ENCODE assay signal across 9 cellular contexts in genomic region chr6:127343753-127344659, GRCh38. TPM values are rescaled to one million over a fixed set of nuclear protein-coding genes. Genes with fewer than 3 reads are reported as not detected.
DNase-seq lines count a peak whose midpoint lies in the region; ATAC-seq, FAIRE-seq and TF ChIP-seq lines count a peak whose summit lies in the region.
"Had no signal": no experiment of that assay in that cellular context is flagged by ENCODE, and none has a peak within 500 bp of the region (broad histone marks: within the 10 kb centered on the region; RNA-seq: fewer than 3 reads in every experiment).

No MANE protein-coding gene starts in this region.

- H3K9ac ChIP-seq in K562 (ENCODE audit: insufficient read depth in 1 of 2, low read depth in 2 of 2, low read length in 2 of 2) (peak overlapping the region; percentile 98), keratinocyte (ENCODE audit: control insufficient read depth, extremely low read depth, insufficient read depth, low read length) (peak overlapping the region; percentile 97)

- dilution Hi-C loops in keratinocyte (cut with MboI; ENCODE audit: extremely low pct_ligation_motif_present, low sequenced_read_pairs): no loop called here

- TSS peak; percentile 89 for BruUV-seq in K562 (replicated peaks; lab: Mats Ljungman, UMichigan)

- H3K4me2 ChIP-seq in K562 (ENCODE audit: insufficient read depth, low read length) (peak overlapping the region; percentile 97), keratinocyte (ENCODE audit: control insufficient read depth, extremely low read depth, insufficient read depth, low read depth, low read length) (peak overlapping the region; percentile 92)

- WGBS in K562 (ENCODE audit: insufficient coverage, low coverage, missing lambda C conversion rate): under 1% methylated on average over 27 of the region's 27 CpGs

- H3K9me1 ChIP-seq in K562 (ENCODE audit: control insufficient read depth, insufficient read depth, low read length) (no peaks in the 10 kb centered on the region), keratinocyte (ENCODE audit: control insufficient read depth, extremely low read depth, insufficient read depth, low read length) (no peaks in the 10 kb centered on the region)

- H3K36me3 ChIP-seq in K562 (ENCODE audit: control insufficient read depth, insufficient read depth, low read length): peaks cover 19% of the 10 kb centered on the region; the same call in 2 of the 3 replicates
- H3K36me3 ChIP-seq in keratinocyte (ENCODE audit: control insufficient read depth in 2 of 2, extremely low read depth in 1 of 2, insufficient read depth in 2 of 2, low read length in 2 of 2): no peaks in the 10 kb centered on the region
- H3K36me3 ChIP-seq in tibial artery: no peaks in the 10 kb centered on the region

- TF ChIP-seq POLR2A in K562 (conservative IDR thresholded peaks at IDR 0.05): no peak

- H4K20me1 ChIP-seq in K562 (replicated peaks; ENCODE audit: control insufficient read depth, insufficient read depth, low read length) (no peaks in the 10 kb centered on the region), keratinocyte (ENCODE audit: control insufficient read depth, extremely low read depth, insufficient read depth, low read length) (no peaks in the 10 kb centered on the region)

- H3K79me2 ChIP-seq in K562 (ENCODE audit: control insufficient read depth, insufficient read depth, low read length) (peaks cover 82% of the 10 kb centered on the region), keratinocyte (ENCODE audit: control insufficient read depth, insufficient read depth, low read length) (peaks cover 62% of the 10 kb centered on the region)

- POLR2A ChIA-PET in K562 (lab: Yijun Ruan, JAX): interaction anchor here (0.5 to 1.4 kb wide), 7 partner anchors 10 to 1176 kb away, joined by 3 to 11 read pairs (median 4); partner anchors contain the start of gene RNF146

- no peak for TF ChIP-seq CTCF in K562 (IDR thresholded peaks at IDR 0.05 in 2 of 3, conservative IDR thresholded peaks at IDR 0.05 in 1 of 3; ENCODE audit: insufficient read depth in 2 of 3, low read depth in 1 of 3, low read length in 3 of 3)
- TF ChIP-seq CTCF in keratinocyte (optimal IDR thresholded peaks at IDR 0.05 in 1 of 3, IDR thresholded peaks at IDR 0.05 in 1 of 3, conservative IDR thresholded peaks at IDR 0.05 in 1 of 3; ENCODE audit: extremely low read depth in 1 of 3, insufficient read depth in 2 of 3, low read length in 3 of 3): no peak
- TF ChIP-seq CTCF in tibial artery (IDR thresholded peaks at IDR 0.05): no peak

- H3K27ac ChIP-seq in K562 (ENCODE audit: extremely low read depth, low read depth, low read length) (peak overlapping the region; percentile 91), keratinocyte (ENCODE audit: control insufficient read depth, insufficient read depth, low read length) (peak overlapping the region; percentile 98), tibial artery (peak overlapping the region; percentile 69 to 77)

- no peak for TF ChIP-seq EP300 in K562 (IDR thresholded peaks at IDR 0.05; ENCODE audit: low read length)

- DNase-seq in stimulated activated CD4-positive, alpha-beta T cell treated with anti-CD3 and anti-CD28 coated beads, Interleukin-15, amount 100 ng/mL, for 24 hours: peak; percentile 5
- DNase-seq in stimulated activated CD4-positive, alpha-beta T cell treated with anti-CD3 and anti-CD28 coated beads, Interleukin-4, amount 100 ng/mL, for 1 hour: no peak
- DNase-seq in NCI-H146 treated with DMSO at 0.1 percent for 48 hours (lab: John Stamatoyannopoulos, UW; ENCODE audit: unreplicated experiment) (peak; percentile 74), K562 (ENCODE audit: extremely low read depth in 1 of 4, low spot score in 3 of 4) (peak in 2 of 4 experiments; percentile 15 to 49), keratinocyte (ENCODE audit: low read depth, low spot score) (no peak), tibial artery (no peak), NCI-H446 treated with DMSO at 0.1 percent for 48 hours (lab: John Stamatoyannopoulos, UW) (no peak)

- ATAC-seq in K562: peak; percentile 60
- ATAC-seq in GM21786 (IDR thresholded peaks at IDR 0.05; ENCODE audit: unreplicated experiment): no peak

- H3K4me1 ChIP-seq in K562 (replicated peaks in 1 of 2; ENCODE audit: control insufficient read depth in 2 of 2, insufficient read depth in 2 of 2, low read length in 2 of 2) (peaks cover 3 to 14% of the 10 kb centered on the region in 2 experiments; a peak in 3 of 5 replicates), keratinocyte (ENCODE audit: control insufficient read depth, extremely low read depth, insufficient read depth, low read length) (peaks cover 31% of the 10 kb centered on the region), tibial artery (peaks cover 0 to 34% (median 14%) of the 10 kb centered on the region in 4 donors)

- H3K9me3 ChIP-seq in K562 (replicated peaks; ENCODE audit: control insufficient read depth, insufficient read depth, low read depth, low read length) (no peaks in the 10 kb centered on the region; the same call in 1 of the 2 replicates), keratinocyte (ENCODE audit: control insufficient read depth, low read depth, low read length) (no peaks in the 10 kb centered on the region), tibial artery (no peaks in the 10 kb centered on the region)

- H3K27me3 ChIP-seq in K562 (ENCODE audit: control insufficient read depth in 2 of 2, insufficient read depth in 2 of 2, low read length in 2 of 2) (no peaks in the 10 kb centered on the region), keratinocyte (ENCODE audit: control insufficient read depth, extremely low read depth, insufficient read depth, low read length) (no peaks in the 10 kb centered on the region), tibial artery (no peaks in the 10 kb centered on the region)

- H3K4me3 ChIP-seq in K562 (peak overlapping the region; percentile 77), keratinocyte (ENCODE audit: control insufficient read depth in 2 of 3, extremely low read depth in 1 of 3, insufficient read depth in 2 of 3, low read depth in 1 of 3, low read length in 3 of 3) (peak overlapping the region; percentile 54 to 99 (median 91)), tibial artery (peak overlapping the region; percentile 60 to 72)

- H2AFZ ChIP-seq in K562 (ENCODE audit: low read depth, low read length) (peak overlapping the region; percentile 96), keratinocyte (ENCODE audit: control insufficient read depth, low read length) (peak overlapping the region; percentile 100)

- no peak for TF ChIP-seq RAD21 in K562 (CRISPR knock-in tag; conservative IDR thresholded peaks at IDR 0.05 in 1 of 2, IDR thresholded peaks at IDR 0.05 in 1 of 2)

- CTCF ChIA-PET in K562 (lab: Yijun Ruan, JAX; ENCODE audit: low intra/inter-chr PET ratio): no interaction called here

- in situ Hi-C loops in K562 (cut with MboI): no loop called here

- FAIRE-seq in K562 (lab: Jason Lieb, UNC) (peak; percentile 59), keratinocyte (lab: Jason Lieb, UNC) (no peak)
- FAIRE-seq: colon had no signal

- intact Hi-C loops in K562 (cut with micrococcal nuclease) (loop anchor here (2.0 to 10.0 kb wide), 4 partner anchors 41 to 1359 kb away; partner anchors contain the start of gene TRMT11), tibial artery (cut with DNase I; ENCODE audit: low total_unique reads) (no loop called here)

TF ChIP-seq in K562, 482 proteins besides CTCF, POLR2A, EP300 and RAD21 (continues in another document):
- TF ChIP-seq ZFP36 (IDR thresholded peaks at IDR 0.05; ENCODE audit: low read depth, low read length, partially characterized antibody) (no peak), E2F3 (CRISPR knock-in tag; IDR thresholded peaks at IDR 0.05) (no peak), ZBTB33 (CRISPR knock-in tag; IDR thresholded peaks at IDR 0.05) (0 out of 2 replicates have a peak, but pooled peaks have one; percentile 12)

RNA-seq across cellular contexts. Expression of gene ECHDC1, which starts 0.6 kb away (rescaled TPM):
- total RNA-seq in K562 (2011; cell fraction: chromatin; rRNA removed; ENCODE audit: low replicate concordance): 34.7 and 94.5 TPM in 2 replicates
- total RNA-seq in K562 (2011; cell fraction: nucleolus; rRNA removed): 17.8 and 23.6 TPM in 2 replicates
- 38.3 and 94.7 TPM in 2 replicates for total RNA-seq in K562 (2011; cell fraction: nucleoplasm; rRNA removed)
- total RNA-seq in K562 (2014; rRNA removed): 45.9 and 58.0 TPM in 2 replicates
- 99.3 and 119 TPM in 2 replicates for total RNA-seq in K562 (2014; rRNA removed; fragmentation: Illumina TruSeq; extraction: Trizol)
- 70.4 and 78.6 TPM in 2 replicates for total RNA-seq in K562 (2015; rRNA removed; fragmentation: Illumina TruSeq; extraction: Trizol)
- 57.5 and 58.4 TPM in 2 replicates for total RNA-seq in K562 (2021)
- polyA plus RNA-seq in K562 (2011; rRNA removed): 48.7 and 73.1 TPM in 2 replicates
- 7.9 and 20.1 TPM in 2 replicates for polyA plus RNA-seq in K562 (2011; cell fraction: cytosol; rRNA removed)
- polyA plus RNA-seq in K562 (2011; cell fraction: nucleus; rRNA removed): 13.2 and 20.4 TPM in 2 replicates
- 46.1 and 76.1 TPM in 2 replicates for polyA plus RNA-seq in K562 (2012)
- 88.4 and 105 TPM in 2 replicates for polyA plus RNA-seq in K562 (2014; fragmentation: Illumina TruSeq; extraction: Trizol)
- polyA plus RNA-seq in K562 (2014; fragmentation: Nextera tagmentation; extraction: Ambion mirVana): 100 to 1,000 TPM in 1 of 2 experiments, 10 to 100 TPM in 1; 96.5 to 103 TPM
- 64.6 and 75.5 TPM in 2 replicates for polyA plus RNA-seq in K562 (2014; rRNA removed)
- 67.4 and 81.7 TPM in 2 replicates for polyA minus RNA-seq in K562 (2011; rRNA and poly(A)+ RNA removed)
- polyA minus RNA-seq in K562 (2011; cell fraction: cytosol; rRNA and poly(A)+ RNA removed): 17.4 and 23.8 TPM in 2 replicates
- 28.5 and 45.2 TPM in 2 replicates for polyA minus RNA-seq in K562 (2011; cell fraction: nucleus; rRNA and poly(A)+ RNA removed)
- polyA plus RNA-seq in keratinocyte: 28.0 to 56.9 TPM (median 46.2 TPM) in 3 replicates
- polyA plus RNA-seq in keratinocyte (2011; ENCODE audit: low read depth): 85.6 TPM
- polyA plus RNA-seq in keratinocyte (2011; cell fraction: cytosol; rRNA removed): 34.6 and 62.0 TPM in 2 replicates
- polyA plus RNA-seq in keratinocyte (2011; cell fraction: nucleus; rRNA removed): 28.3 and 37.7 TPM in 2 replicates
- 37.1 and 52.0 TPM in 2 replicates for polyA plus RNA-seq in keratinocyte (2012; ENCODE audit: low replicate concordance)
- polyA minus RNA-seq in keratinocyte: 0.72 to 44.9 TPM (median 13.9 TPM) in 3 replicates
- 19.2 TPM for polyA minus RNA-seq in keratinocyte (2011; cell fraction: cytosol; rRNA and poly(A)+ RNA removed)
- polyA minus RNA-seq in keratinocyte (2011; cell fraction: nucleus; rRNA and poly(A)+ RNA removed): 12.2 and 32.3 TPM in 2 replicates

Comparison
In these comparisons a context has a peak if more than half of its experiments do, and no peak if none do; other contexts are left out.
1. DNase-seq: peak in stimulated activated CD4-positive, alpha-beta T cell treated with anti-CD3 and anti-CD28 coated beads, Interleukin-15, amount 100 ng/mL, for 24 hours (single experiment) and NCI-H146 treated with DMSO at 0.1 percent for 48 hours (single experiment); none in stimulated activated CD4-positive, alpha-beta T cell treated with anti-CD3 and anti-CD28 coated beads, Interleukin-4, amount 100 ng/mL, for 1 hour (single experiment), keratinocyte (single experiment), tibial artery (0 of 2) and NCI-H446 treated with DMSO at 0.1 percent for 48 hours (single experiment).
2. Peak in every context shown above with its lines, with median percentiles within 50 percentile points of each other: H3K27ac ChIP-seq and H3K4me3 ChIP-seq.